In the genomic region with DNA sequence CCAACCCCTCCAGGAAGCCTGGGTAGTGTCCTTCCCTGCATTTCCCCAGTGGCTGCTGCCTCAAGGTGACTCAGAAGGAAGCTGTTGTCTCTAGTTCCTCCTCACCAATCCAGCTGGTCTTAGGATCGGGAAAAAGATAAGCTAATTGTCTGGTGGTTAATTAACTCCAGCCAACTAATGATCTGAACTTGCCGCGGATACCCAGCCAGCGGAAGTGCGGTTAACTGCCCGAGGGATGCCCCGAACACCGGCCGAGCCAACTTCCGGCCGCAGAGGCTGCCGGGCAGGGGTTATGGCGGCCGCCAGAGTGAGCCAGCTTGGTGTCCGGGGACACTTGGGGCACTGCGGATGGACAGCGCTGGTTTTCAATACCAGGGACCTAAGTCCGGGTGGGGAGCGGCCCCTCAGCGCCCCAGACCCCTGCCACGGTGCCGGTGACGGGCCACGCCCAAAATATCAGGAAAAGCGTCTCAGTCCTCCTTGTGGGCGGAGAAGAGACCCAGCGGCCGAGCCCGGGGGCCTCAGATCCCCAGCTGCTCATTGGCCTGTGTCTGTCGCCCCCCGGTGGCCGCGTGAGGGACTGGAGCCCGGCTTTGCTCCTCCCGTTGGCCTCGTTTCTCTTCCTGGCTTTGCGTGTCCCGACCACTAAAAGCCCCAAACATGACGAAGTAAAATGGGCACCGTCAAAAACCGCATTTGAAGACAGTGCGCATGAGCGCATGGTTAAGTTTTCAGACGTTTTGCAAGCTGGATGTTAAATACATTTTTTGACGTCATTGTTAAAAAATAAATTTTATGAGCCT, we compare ENCODE assay signal across 1 cellular context.
TF ChIP-seq lines count a peak whose summit lies in the region.

No MANE protein-coding gene starts in this region.

TF ChIP-seq in HepG2, 621 proteins besides CTCF, POLR2A, EP300 and RAD21 (continued from another document and continues in another):
- TF ChIP-seq, protein P1, sequence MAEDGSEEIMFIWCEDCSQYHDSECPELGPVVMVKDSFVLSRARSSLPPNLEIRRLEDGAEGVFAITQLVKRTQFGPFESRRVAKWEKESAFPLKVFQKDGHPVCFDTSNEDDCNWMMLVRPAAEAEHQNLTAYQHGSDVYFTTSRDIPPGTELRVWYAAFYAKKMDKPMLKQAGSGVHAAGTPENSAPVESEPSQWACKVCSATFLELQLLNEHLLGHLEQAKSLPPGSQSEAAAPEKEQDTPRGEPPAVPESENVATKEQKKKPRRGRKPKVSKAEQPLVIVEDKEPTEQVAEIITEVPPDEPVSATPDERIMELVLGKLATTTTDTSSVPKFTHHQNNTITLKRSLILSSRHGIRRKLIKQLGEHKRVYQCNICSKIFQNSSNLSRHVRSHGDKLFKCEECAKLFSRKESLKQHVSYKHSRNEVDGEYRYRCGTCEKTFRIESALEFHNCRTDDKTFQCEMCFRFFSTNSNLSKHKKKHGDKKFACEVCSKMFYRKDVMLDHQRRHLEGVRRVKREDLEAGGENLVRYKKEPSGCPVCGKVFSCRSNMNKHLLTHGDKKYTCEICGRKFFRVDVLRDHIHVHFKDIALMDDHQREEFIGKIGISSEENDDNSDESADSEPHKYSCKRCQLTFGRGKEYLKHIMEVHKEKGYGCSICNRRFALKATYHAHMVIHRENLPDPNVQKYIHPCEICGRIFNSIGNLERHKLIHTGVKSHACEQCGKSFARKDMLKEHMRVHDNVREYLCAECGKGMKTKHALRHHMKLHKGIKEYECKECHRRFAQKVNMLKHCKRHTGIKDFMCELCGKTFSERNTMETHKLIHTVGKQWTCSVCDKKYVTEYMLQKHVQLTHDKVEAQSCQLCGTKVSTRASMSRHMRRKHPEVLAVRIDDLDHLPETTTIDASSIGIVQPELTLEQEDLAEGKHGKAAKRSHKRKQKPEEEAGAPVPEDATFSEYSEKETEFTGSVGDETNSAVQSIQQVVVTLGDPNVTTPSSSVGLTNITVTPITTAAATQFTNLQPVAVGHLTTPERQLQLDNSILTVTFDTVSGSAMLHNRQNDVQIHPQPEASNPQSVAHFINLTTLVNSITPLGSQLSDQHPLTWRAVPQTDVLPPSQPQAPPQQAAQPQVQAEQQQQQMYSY (CRISPR knock-in tag; IDR thresholded peaks at IDR 0.05) = no peak; the same call in 1 of the 2 replicates
- TF ChIP-seq ZSCAN21 (CRISPR knock-in tag; IDR thresholded peaks at IDR 0.05; ENCODE audit: borderline replicate concordance) (0 out of 2 replicates have a peak, but pooled peaks have one; percentile 30), TCF7 (IDR thresholded peaks at IDR 0.05; ENCODE audit: low read depth) (no peak), FOXP1 (IDR thresholded peaks at IDR 0.05) (no peak), FOXP1 (CRISPR knock-in tag; IDR thresholded peaks at IDR 0.05) (no peak), PAF1 (CRISPR knock-in tag; IDR thresholded peaks at IDR 0.05) (no peak), CCDC6 (CRISPR knock-in tag; IDR thresholded peaks at IDR 0.05) (no peak), BORCS8-MEF2B (CRISPR knock-in tag; IDR thresholded peaks at IDR 0.05) (peak; percentile 81; the same call in 1 of the 2 replicates), PBX2 (CRISPR knock-in tag; IDR thresholded peaks at IDR 0.05) (no peak), ATAD3A (CRISPR knock-in tag; IDR thresholded peaks at IDR 0.05) (no peak), ZNF687 (CRISPR knock-in tag; IDR thresholded peaks at IDR 0.05) (peak; percentile 99), MTF2 (CRISPR knock-in tag; IDR thresholded peaks at IDR 0.05; ENCODE audit: borderline replicate concordance) (no peak), ZFAT (CRISPR knock-in tag; conservative IDR thresholded peaks at IDR 0.05) (0 out of 2 replicates have a peak, but pooled peaks have one; percentile 33), WIZ (CRISPR knock-in tag; IDR thresholded peaks at IDR 0.05) (peak; percentile 97), SETDB1 (CRISPR knock-in tag; IDR thresholded peaks at IDR 0.05; ENCODE audit: borderline replicate concordance) (peak; percentile 40), NR2C2 (CRISPR knock-in tag; IDR thresholded peaks at IDR 0.05; ENCODE audit: borderline replicate concordance) (peak; percentile 81), ZSCAN22 (CRISPR knock-in tag; IDR thresholded peaks at IDR 0.05) (no peak), GLI4 (CRISPR knock-in tag; IDR thresholded peaks at IDR 0.05; ENCODE audit: borderline replicate concordance) (peak; percentile 54; the same call in 1 of the 2 replicates), TARDBP (CRISPR knock-in tag; IDR thresholded peaks at IDR 0.05) (peak; percentile 63), NFE2L2 (IDR thresholded peaks at IDR 0.05; ENCODE audit: low read length) (no peak), MATR3 (CRISPR knock-in tag; IDR thresholded peaks at IDR 0.05) (no peak), TIGD3 (CRISPR knock-in tag; IDR thresholded peaks at IDR 0.05; ENCODE audit: borderline replicate concordance) (0 out of 2 replicates have a peak, but pooled peaks have one; percentile 73), ZNF414 (CRISPR knock-in tag; IDR thresholded peaks at IDR 0.05) (peak; percentile 74), ZNF496 (CRISPR knock-in tag; IDR thresholded peaks at IDR 0.05; ENCODE audit: insufficient replicate concordance) (no peak)
- TF ChIP-seq, protein P2, sequence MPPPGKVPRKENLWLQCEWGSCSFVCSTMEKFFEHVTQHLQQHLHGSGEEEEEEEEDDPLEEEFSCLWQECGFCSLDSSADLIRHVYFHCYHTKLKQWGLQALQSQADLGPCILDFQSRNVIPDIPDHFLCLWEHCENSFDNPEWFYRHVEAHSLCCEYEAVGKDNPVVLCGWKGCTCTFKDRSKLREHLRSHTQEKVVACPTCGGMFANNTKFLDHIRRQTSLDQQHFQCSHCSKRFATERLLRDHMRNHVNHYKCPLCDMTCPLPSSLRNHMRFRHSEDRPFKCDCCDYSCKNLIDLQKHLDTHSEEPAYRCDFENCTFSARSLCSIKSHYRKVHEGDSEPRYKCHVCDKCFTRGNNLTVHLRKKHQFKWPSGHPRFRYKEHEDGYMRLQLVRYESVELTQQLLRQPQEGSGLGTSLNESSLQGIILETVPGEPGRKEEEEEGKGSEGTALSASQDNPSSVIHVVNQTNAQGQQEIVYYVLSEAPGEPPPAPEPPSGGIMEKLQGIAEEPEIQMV (CRISPR knock-in tag; IDR thresholded peaks at IDR 0.05; ENCODE audit: low read depth) = no peak
- TF ChIP-seq, protein P3, sequence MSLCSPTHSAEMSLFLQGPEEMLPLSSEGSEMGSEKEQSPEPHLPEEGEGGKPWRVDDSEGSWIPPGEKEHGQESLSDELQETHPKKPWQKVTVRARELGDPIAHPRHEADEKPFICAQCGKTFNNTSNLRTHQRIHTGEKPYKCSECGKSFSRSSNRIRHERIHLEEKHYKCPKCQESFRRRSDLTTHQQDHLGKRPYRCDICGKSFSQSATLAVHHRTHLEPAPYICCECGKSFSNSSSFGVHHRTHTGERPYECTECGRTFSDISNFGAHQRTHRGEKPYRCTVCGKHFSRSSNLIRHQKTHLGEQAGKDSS (CRISPR knock-in tag; IDR thresholded peaks at IDR 0.05; ENCODE audit: borderline replicate concordance, low read depth) = peak; percentile 57; the same call in 1 of the 2 replicates
- TF ChIP-seq, protein P4, sequence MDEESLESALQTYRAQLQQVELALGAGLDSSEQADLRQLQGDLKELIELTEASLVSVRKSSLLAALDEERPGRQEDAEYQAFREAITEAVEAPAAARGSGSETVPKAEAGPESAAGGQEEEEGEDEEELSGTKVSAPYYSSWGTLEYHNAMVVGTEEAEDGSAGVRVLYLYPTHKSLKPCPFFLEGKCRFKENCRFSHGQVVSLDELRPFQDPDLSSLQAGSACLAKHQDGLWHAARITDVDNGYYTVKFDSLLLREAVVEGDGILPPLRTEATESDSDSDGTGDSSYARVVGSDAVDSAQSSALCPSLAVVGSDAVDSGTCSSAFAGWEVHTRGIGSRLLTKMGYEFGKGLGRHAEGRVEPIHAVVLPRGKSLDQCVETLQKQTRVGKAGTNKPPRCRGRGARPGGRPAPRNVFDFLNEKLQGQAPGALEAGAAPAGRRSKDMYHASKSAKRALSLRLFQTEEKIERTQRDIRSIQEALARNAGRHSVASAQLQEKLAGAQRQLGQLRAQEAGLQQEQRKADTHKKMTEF (CRISPR knock-in tag; IDR thresholded peaks at IDR 0.05) = peak; percentile 82; the same call in 1 of the 2 replicates
- TF ChIP-seq, protein P5, sequence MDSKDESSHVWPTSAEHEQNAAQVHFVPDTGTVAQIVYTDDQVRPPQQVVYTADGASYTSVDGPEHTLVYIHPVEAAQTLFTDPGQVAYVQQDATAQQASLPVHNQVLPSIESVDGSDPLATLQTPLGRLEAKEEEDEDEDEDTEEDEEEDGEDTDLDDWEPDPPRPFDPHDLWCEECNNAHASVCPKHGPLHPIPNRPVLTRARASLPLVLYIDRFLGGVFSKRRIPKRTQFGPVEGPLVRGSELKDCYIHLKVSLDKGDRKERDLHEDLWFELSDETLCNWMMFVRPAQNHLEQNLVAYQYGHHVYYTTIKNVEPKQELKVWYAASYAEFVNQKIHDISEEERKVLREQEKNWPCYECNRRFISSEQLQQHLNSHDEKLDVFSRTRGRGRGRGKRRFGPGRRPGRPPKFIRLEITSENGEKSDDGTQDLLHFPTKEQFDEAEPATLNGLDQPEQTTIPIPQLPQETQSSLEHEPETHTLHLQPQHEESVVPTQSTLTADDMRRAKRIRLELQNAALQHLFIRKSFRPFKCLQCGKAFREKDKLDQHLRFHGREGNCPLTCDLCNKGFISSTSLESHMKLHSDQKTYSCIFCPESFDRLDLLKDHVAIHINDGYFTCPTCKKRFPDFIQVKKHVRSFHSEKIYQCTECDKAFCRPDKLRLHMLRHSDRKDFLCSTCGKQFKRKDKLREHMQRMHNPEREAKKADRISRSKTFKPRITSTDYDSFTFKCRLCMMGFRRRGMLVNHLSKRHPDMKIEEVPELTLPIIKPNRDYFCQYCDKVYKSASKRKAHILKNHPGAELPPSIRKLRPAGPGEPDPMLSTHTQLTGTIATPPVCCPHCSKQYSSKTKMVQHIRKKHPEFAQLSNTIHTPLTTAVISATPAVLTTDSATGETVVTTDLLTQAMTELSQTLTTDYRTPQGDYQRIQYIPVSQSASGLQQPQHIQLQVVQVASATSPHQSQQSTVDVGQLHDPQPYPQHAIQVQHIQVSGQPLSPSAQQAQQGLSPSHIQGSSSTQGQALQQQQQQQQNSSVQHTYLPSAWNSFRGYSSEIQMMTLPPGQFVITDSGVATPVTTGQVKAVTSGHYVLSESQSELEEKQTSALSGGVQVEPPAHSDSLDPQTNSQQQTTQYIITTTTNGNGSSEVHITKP (CRISPR knock-in tag; IDR thresholded peaks at IDR 0.05; ENCODE audit: low read depth) = peak; percentile 28; the same call in 1 of the 2 replicates
